8 cellular contexts compared by ENCODE assay signal in the genomic region with DNA sequence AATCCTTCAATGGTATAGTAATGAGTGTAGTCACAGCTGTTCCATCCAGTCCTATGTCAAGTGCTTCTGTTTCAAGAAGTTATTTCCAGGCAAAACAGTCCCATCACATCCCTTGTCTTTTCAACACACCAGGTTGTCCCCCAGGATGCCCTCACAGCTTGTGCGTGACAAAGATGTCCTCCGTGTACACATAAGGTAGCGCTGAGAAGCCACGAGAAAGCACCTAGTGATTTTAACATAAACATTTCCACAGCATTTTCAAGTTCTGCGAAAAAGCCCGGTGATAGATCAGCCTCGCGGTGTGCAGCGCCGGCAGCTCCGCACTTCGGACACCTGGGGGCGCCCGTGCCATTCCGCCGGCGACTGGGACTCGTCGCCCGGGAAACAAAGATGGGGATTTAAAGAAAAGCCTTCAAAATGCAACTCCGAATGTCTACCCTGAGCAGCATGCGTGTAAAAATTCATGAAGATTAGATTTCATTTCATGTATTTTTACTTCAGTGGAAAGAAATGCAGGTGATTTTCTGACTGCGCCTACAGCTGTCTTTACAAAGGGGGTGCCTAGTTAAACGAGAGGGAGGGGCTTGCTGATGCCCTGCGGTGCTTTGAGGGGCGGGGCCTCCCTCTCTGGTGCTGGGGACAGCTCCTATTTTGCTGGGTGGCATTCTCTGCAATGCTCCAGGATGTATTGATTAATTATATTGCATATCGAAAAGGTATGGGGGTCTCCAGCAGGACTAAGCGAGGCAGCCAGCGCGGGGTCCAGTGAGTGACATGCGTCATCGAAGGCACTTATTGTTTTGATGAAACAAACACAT. TPM values are rescaled to one million over a fixed set of nuclear protein-coding genes. Genes with fewer than 3 reads are reported as not detected.
DNase-seq lines count a peak whose midpoint lies in the region; ATAC-seq and TF ChIP-seq lines count a peak whose summit lies in the region.

No MANE protein-coding gene starts in this region.

- intact Hi-C loops in heart right ventricle (cut with DNase I), result loop anchor here in 8 of 10 donors (2.0 to 10.0 kb wide), 9 partner anchors 41 to 1296 kb away; no protein-coding TSS in a partner anchor

- H3K27ac ChIP-seq in SK-N-SH (ENCODE audit: low read depth in 2 of 2, low read length in 1 of 2), result peak overlapping the region in 1 of 2 experiments; percentile 85; a peak in 1 of 4 replicates
- H3K27ac ChIP-seq in heart right ventricle, result no peak overlapping the region

- H3K27me3 ChIP-seq in Loucy (ENCODE audit: insufficient read depth, low read length, poor library complexity, severe bottlenecking) (no peaks in the 10 kb centered on the region), SK-N-SH (ENCODE audit: insufficient read depth) (no peaks in the 10 kb centered on the region), heart right ventricle (no peaks in the 10 kb centered on the region)

- no peak overlapping the region for H3K27ac Mint-ChIP-seq in activated naive CD8-positive, alpha-beta T cell treated with anti-CD3 and anti-CD28 coated beads, Interleukin-2, amount 10 ng/mL, durations not matched to agents 7 days and 5 days

- H3K9ac ChIP-seq in Loucy (ENCODE audit: low read depth, low read length, poor library complexity, severe bottlenecking) (no peak overlapping the region), SK-N-SH (no peak overlapping the region)

- 21% methylated on average over 31 of the region's 32 CpGs for WGBS in SK-N-SH (ENCODE audit: low lambda C conversion rate)
- WGBS in heart right ventricle, 2 donors, result 11% methylated on average over 32 of the region's 32 CpGs

- ATAC-seq in GM21717 (IDR thresholded peaks at IDR 0.05; ENCODE audit: unreplicated experiment) (peak; percentile 75), heart right ventricle (peak; percentile 35 to 81 (median 74)), HG03565 (IDR thresholded peaks at IDR 0.05; ENCODE audit: unreplicated experiment) (no peak)
- peak; percentile 78 for ATAC-seq in activated naive CD8-positive, alpha-beta T cell treated with anti-CD3 and anti-CD28 coated beads, Interleukin-2, amount 10 ng/mL, durations not matched to agents 7 days and 5 days (ENCODE audit: low read depth)

- no peaks in the 10 kb centered on the region for H3K36me3 Mint-ChIP-seq in activated naive CD8-positive, alpha-beta T cell treated with anti-CD3 and anti-CD28 coated beads, Interleukin-2, amount 10 ng/mL, durations not matched to agents 7 days and 5 days

- CTCF ChIA-PET in SK-N-SH (lab: Yijun Ruan, JAX), result interaction anchor here (0.6 to 6.1 kb wide), 89 partner anchors 9 to 1443 kb away, joined by 3 to 82 read pairs (median 4); partner anchors contain the start of genes EPHB1 and KY

- H3K4me3 ChIP-seq in Loucy (ENCODE audit: low read length, poor library complexity, severe bottlenecking) (no peak overlapping the region), SK-N-SH (ENCODE audit: low read depth in 2 of 2, low read length in 1 of 2) (peak overlapping the region; percentile 31 to 58), heart right ventricle (peak overlapping the region in 2 of 10 donors; percentile 9 to 16)

- no peak for TF ChIP-seq EP300 in SK-N-SH (IDR thresholded peaks at IDR 0.05; ENCODE audit: borderline replicate concordance in 1 of 2, low read depth in 1 of 2, low read length in 1 of 2)

- H3K4me2 ChIP-seq in Loucy (ENCODE audit: low read depth, low read length, poor library complexity, severe bottlenecking) (peak overlapping the region; percentile 54), SK-N-SH (peak overlapping the region; percentile 36; the same call in 1 of the 2 replicates)

- peaks cover 9% of the 10 kb centered on the region for H3K4me1 Mint-ChIP-seq in activated naive CD8-positive, alpha-beta T cell treated with anti-CD3 and anti-CD28 coated beads, Interleukin-2, amount 10 ng/mL, durations not matched to agents 7 days and 5 days

- H2AFZ ChIP-seq in Loucy (ENCODE audit: low read length) (peak overlapping the region; percentile 74), SK-N-SH (ENCODE audit: low read depth) (peak overlapping the region; percentile 24; the same call in 1 of the 2 replicates)

- peak; percentile 97 for TF ChIP-seq RAD21 in SK-N-SH (IDR thresholded peaks at IDR 0.05; ENCODE audit: low read length)

- POLR2A ChIA-PET in SK-N-SH (lab: Yijun Ruan, JAX), result no interaction called here
- POLR2A ChIA-PET in activated naive CD8-positive, alpha-beta T cell treated with anti-CD3 and anti-CD28 coated beads, Interleukin-2, amount 10 ng/mL, durations not matched to agents 7 days and 5 days (lab: Charles Lee), result no interaction called here

- peak; percentile 96 for TF ChIP-seq CTCF in Loucy (conservative IDR thresholded peaks at IDR 0.05; ENCODE audit: low read length)
- TF ChIP-seq CTCF in SK-N-SH (IDR thresholded peaks at IDR 0.05), result peak; percentile 99
- TF ChIP-seq CTCF in heart right ventricle (IDR thresholded peaks at IDR 0.05), result peak; percentile 90 to 98 (median 96)

- H3K9me2 ChIP-seq in Loucy (replicated peaks; ENCODE audit: low read depth, low read length) (no peaks in the 10 kb centered on the region), SK-N-SH (no peaks in the 10 kb centered on the region)

- H3F3A ChIP-seq in Loucy (ENCODE audit: low read depth) (no peaks in the 10 kb centered on the region), SK-N-SH (replicated peaks; ENCODE audit: insufficient read depth) (no peaks in the 10 kb centered on the region)

- no peaks in the 10 kb centered on the region for H3K9me3 ChIP-seq in Loucy (ENCODE audit: insufficient read depth, low read depth, low read length)
- no peaks in the 10 kb centered on the region for H3K9me3 ChIP-seq in SK-N-SH
- no peaks in the 10 kb centered on the region for H3K9me3 ChIP-seq in heart right ventricle

- DNase-seq in DMS153 treated with DMSO at 0.1 percent for 48 hours (lab: John Stamatoyannopoulos, UW; ENCODE audit: unreplicated experiment) (peak; percentile 62), SK-N-SH (peak; percentile 83), heart right ventricle (peak; percentile 29 to 65), retina (peak; percentile 91)
- peak; percentile 82 for DNase-seq in activated naive CD8-positive, alpha-beta T cell treated with anti-CD3 and anti-CD28 coated beads, Interleukin-2, amount 10 ng/mL, durations not matched to agents 7 days and 5 days

- H3K36me3 ChIP-seq in Loucy (ENCODE audit: insufficient read depth, low read length) (no peaks in the 10 kb centered on the region), SK-N-SH (replicated peaks in 1 of 2; ENCODE audit: control insufficient read depth in 1 of 2, insufficient read depth in 2 of 2, low read length in 1 of 2) (no peaks in the 10 kb centered on the region), heart right ventricle (no peaks in the 10 kb centered on the region)

- H3K4me1 ChIP-seq in Loucy (ENCODE audit: insufficient read depth, low read length, poor library complexity, severe bottlenecking) (no peaks in the 10 kb centered on the region), SK-N-SH (ENCODE audit: control insufficient read depth in 1 of 2, insufficient read depth in 2 of 2, low read depth in 1 of 2, low read length in 1 of 2) (peaks cover 0 to 21% of the 10 kb centered on the region in 2 experiments; a peak in 3 of 4 replicates), heart right ventricle (peaks cover 0 to 18% (median 0%) of the 10 kb centered on the region in 9 donors)

- peak overlapping the region; percentile 61 for H3K4me3 Mint-ChIP-seq in activated naive CD8-positive, alpha-beta T cell treated with anti-CD3 and anti-CD28 coated beads, Interleukin-2, amount 10 ng/mL, durations not matched to agents 7 days and 5 days

- H3K79me2 ChIP-seq in Loucy (ENCODE audit: insufficient read depth, low read length) (no peaks in the 10 kb centered on the region), SK-N-SH (ENCODE audit: insufficient read depth) (no peaks in the 10 kb centered on the region)

- no peaks in the 10 kb centered on the region for H4K20me1 ChIP-seq in Loucy (ENCODE audit: insufficient read depth, low read length, poor library complexity, severe bottlenecking)
- H4K20me1 ChIP-seq in SK-N-SH (ENCODE audit: insufficient read depth), result no peaks in the 10 kb centered on the region

- H3K9me3 Mint-ChIP-seq in activated naive CD8-positive, alpha-beta T cell treated with anti-CD3 and anti-CD28 coated beads, Interleukin-2, amount 10 ng/mL, durations not matched to agents 7 days and 5 days, result no peaks in the 10 kb centered on the region

- peaks cover under 1% of the 10 kb centered on the region for H3K27me3 Mint-ChIP-seq in activated naive CD8-positive, alpha-beta T cell treated with anti-CD3 and anti-CD28 coated beads, Interleukin-2, amount 10 ng/mL, durations not matched to agents 7 days and 5 days

TF ChIP-seq in SK-N-SH, 30 proteins besides CTCF, POLR2A, EP300 and RAD21 (continues in another document):
- TF ChIP-seq MXI1 (IDR thresholded peaks at IDR 0.05; ENCODE audit: low read depth, low read length) (peak; percentile 37; the same call in 1 of the 2 replicates), SIN3A (IDR thresholded peaks at IDR 0.05; ENCODE audit: borderline replicate concordance, low read depth, low read length) (no peak), SMC3 (IDR thresholded peaks at IDR 0.05; ENCODE audit: low read depth, low read length) (peak; percentile 93), GATA2 (CRISPR knock-in tag; IDR thresholded peaks at IDR 0.05) (no peak)
- TF ChIP-seq, protein P1, sequence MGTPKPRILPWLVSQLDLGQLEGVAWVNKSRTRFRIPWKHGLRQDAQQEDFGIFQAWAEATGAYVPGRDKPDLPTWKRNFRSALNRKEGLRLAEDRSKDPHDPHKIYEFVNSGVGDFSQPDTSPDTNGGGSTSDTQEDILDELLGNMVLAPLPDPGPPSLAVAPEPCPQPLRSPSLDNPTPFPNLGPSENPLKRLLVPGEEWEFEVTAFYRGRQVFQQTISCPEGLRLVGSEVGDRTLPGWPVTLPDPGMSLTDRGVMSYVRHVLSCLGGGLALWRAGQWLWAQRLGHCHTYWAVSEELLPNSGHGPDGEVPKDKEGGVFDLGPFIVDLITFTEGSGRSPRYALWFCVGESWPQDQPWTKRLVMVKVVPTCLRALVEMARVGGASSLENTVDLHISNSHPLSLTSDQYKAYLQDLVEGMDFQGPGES (IDR thresholded peaks at IDR 0.05; ENCODE audit: low read depth, low read length), result no peak

RNA-seq across cellular contexts. Expression of gene KY, which starts 49.9 kb away (rescaled TPM):
- 1.9 and 2.4 TPM in 2 replicates for polyA plus RNA-seq in SK-N-SH (2012; rRNA removed)
- polyA plus RNA-seq in SK-N-SH (2012; cell fraction: cytosol; rRNA removed), result 1.2 and 1.4 TPM in 2 replicates
- polyA plus RNA-seq in SK-N-SH (2012; cell fraction: nucleus; rRNA removed), result 3.1 and 3.3 TPM in 2 replicates
- not detected for total RNA-seq in activated naive CD8-positive, alpha-beta T cell treated with anti-CD3 and anti-CD28 coated beads, Interleukin-2, amount 10 ng/mL, durations not matched to agents 7 days and 5 days
- 10 to 100 TPM in 5 of 10 donors, 1 to 10 TPM in 5; 3.8 to 24.3 (median 10.5) TPM for total RNA-seq in heart right ventricle
- 1 to 10 TPM in 1 of 2 donors, under 1 TPM in 1; 0.46 to 3.4 TPM for polyA plus RNA-seq in heart right ventricle

Comparison
In these comparisons a context has a peak if more than half of its experiments do, and no peak if none do; other contexts are left out.
1. RNA of gene KY, which starts 49.9 kb away (total RNA-seq): 3.8 to 24.3 TPM in heart right ventricle; not detected in activated naive CD8-positive, alpha-beta T cell treated with anti-CD3 and anti-CD28 coated beads, Interleukin-2, amount 10 ng/mL, durations not matched to agents 7 days and 5 days; every median in the first group is over 4 times any median in the second.
2. Peak in every context shown above with its lines, with median percentiles within 50 percentile points of each other: DNase-seq and CTCF ChIP-seq.